In genomic region chr12:14256555-14257169, GRCh38 we compare ENCODE assay signal across 8 cellular contexts.
DNase-seq lines count a peak whose midpoint lies in the region; ATAC-seq and TF ChIP-seq lines count a peak whose summit lies in the region.

No MANE protein-coding gene starts in this region.

- peaks cover 63% of the 10 kb centered on the region for H3K4me1 Mint-ChIP-seq in activated naive CD8-positive, alpha-beta T cell treated with anti-CD3 and anti-CD28 coated beads, Interleukin-2, amount 50 U/mL, for 24 hours

- TF ChIP-seq CTCF in KMS-11 (conservative IDR thresholded peaks at IDR 0.05; ENCODE audit: low read depth, low read length) (peak; percentile 38; the same call in 1 of the 2 replicates), prostate gland (IDR thresholded peaks at IDR 0.05) (peak; percentile 27 to 80 (median 66)), upper lobe of right lung (IDR thresholded peaks at IDR 0.05) (peak; percentile 80)

- H3K27ac Mint-ChIP-seq in activated naive CD8-positive, alpha-beta T cell treated with anti-CD3 and anti-CD28 coated beads, Interleukin-2, amount 50 U/mL, for 24 hours: peak overlapping the region; percentile 88

- H3K27ac ChIP-seq in KMS-11: peak overlapping the region; percentile 91
- H3K27ac ChIP-seq in prostate gland: peak overlapping the region; percentile 82 to 83
- peak overlapping the region; percentile 86 for H3K27ac ChIP-seq in upper lobe of right lung

- no peaks in the 10 kb centered on the region for H3K79me2 ChIP-seq in KMS-11 (ENCODE audit: insufficient read depth, low read depth)

- peak overlapping the region; percentile 51 for H2AFZ ChIP-seq in KMS-11 (ENCODE audit: low read depth)

- peak overlapping the region; percentile 65; the same call in 1 of the 2 replicates for H3K9ac ChIP-seq in KMS-11

- H3K9me3 ChIP-seq in prostate gland (no peaks in the 10 kb centered on the region), upper lobe of right lung (no peaks in the 10 kb centered on the region)

- peaks cover 13% of the 10 kb centered on the region for H3K9me3 Mint-ChIP-seq in activated naive CD8-positive, alpha-beta T cell treated with anti-CD3 and anti-CD28 coated beads, Interleukin-2, amount 50 U/mL, for 24 hours

- H3K4me3 Mint-ChIP-seq in activated naive CD8-positive, alpha-beta T cell treated with anti-CD3 and anti-CD28 coated beads, Interleukin-2, amount 50 U/mL, for 24 hours: peak overlapping the region; percentile 64

- H4K20me1 ChIP-seq in KMS-11 (ENCODE audit: insufficient read depth): no peaks in the 10 kb centered on the region

- TF ChIP-seq POLR2A in prostate gland (IDR thresholded peaks at IDR 0.05): no peak

- H3K4me3 ChIP-seq in KMS-11 (IDR thresholded peaks at IDR 0.05; ENCODE audit: insufficient read depth, low read depth, low read length) (no peak overlapping the region), prostate gland (no peak overlapping the region), upper lobe of right lung (no peak overlapping the region)

- peaks cover 29% of the 10 kb centered on the region for H3K4me1 ChIP-seq in KMS-11 (ENCODE audit: low read depth, poor library complexity, severe bottlenecking)
- H3K4me1 ChIP-seq in prostate gland (replicated peaks): peaks cover 16% of the 10 kb centered on the region
- peaks cover 34% of the 10 kb centered on the region for H3K4me1 ChIP-seq in upper lobe of right lung

- peak; percentile 67 for ATAC-seq in activated naive CD8-positive, alpha-beta T cell treated with anti-CD3 and anti-CD28 coated beads, Interleukin-2, amount 50 U/mL, for 24 hours
- ATAC-seq in upper lobe of right lung: peak; percentile 66

- no peaks in the 10 kb centered on the region for H3K36me3 ChIP-seq in KMS-11 (ENCODE audit: insufficient read depth)
- H3K36me3 ChIP-seq in prostate gland: no peaks in the 10 kb centered on the region
- no peaks in the 10 kb centered on the region for H3K36me3 ChIP-seq in upper lobe of right lung

- 49% methylated on average over 15 of the region's 15 CpGs for WGBS in prostate gland

- DNase-seq in DMS79 (lab: John Stamatoyannopoulos, UW) (peak; percentile 4), DMS79 treated with DMSO at 0.1 percent for 48 hours (lab: John Stamatoyannopoulos, UW) (no peak), SW 1271 (lab: John Stamatoyannopoulos, UW) (peak; percentile 67 to 87), cardiac septum (ENCODE audit: low spot score) (peak; percentile 91), prostate gland (ENCODE audit: low spot score) (peak; percentile 63), upper lobe of right lung (peak; percentile 85)
- peak; percentile 72 for DNase-seq in activated naive CD8-positive, alpha-beta T cell treated with anti-CD3 and anti-CD28 coated beads, Interleukin-2, amount 50 U/mL, for 24 hours

- H3K27me3 ChIP-seq in KMS-11 (ENCODE audit: insufficient read depth, low read depth) (no peaks in the 10 kb centered on the region), prostate gland (replicated peaks; ENCODE audit: insufficient read depth) (no peaks in the 10 kb centered on the region), upper lobe of right lung (no peaks in the 10 kb centered on the region)

- no peaks in the 10 kb centered on the region for H3K27me3 Mint-ChIP-seq in activated naive CD8-positive, alpha-beta T cell treated with anti-CD3 and anti-CD28 coated beads, Interleukin-2, amount 50 U/mL, for 24 hours

- intact Hi-C loops in cardiac septum (cut with DNase I): loop anchor here (1.0 to 5.0 kb wide), 4 partner anchors 109 to 298 kb away; partner anchors contain the start of gene ATF7IP
- intact Hi-C loops in prostate gland (cut with DNase I): loop anchor here (2.0 kb wide), 2 partner anchors 108 to 514 kb away; partner anchors contain the start of gene ATF7IP
- intact Hi-C loops in upper lobe of right lung (cut with DNase I): no loop called here

- H3K4me2 ChIP-seq in KMS-11: peak overlapping the region; percentile 27

- peaks cover 2% of the 10 kb centered on the region for H3K36me3 Mint-ChIP-seq in activated naive CD8-positive, alpha-beta T cell treated with anti-CD3 and anti-CD28 coated beads, Interleukin-2, amount 50 U/mL, for 24 hours (ENCODE audit: low read depth)
